22 cellular contexts compared by ENCODE assay signal in the genomic region with DNA sequence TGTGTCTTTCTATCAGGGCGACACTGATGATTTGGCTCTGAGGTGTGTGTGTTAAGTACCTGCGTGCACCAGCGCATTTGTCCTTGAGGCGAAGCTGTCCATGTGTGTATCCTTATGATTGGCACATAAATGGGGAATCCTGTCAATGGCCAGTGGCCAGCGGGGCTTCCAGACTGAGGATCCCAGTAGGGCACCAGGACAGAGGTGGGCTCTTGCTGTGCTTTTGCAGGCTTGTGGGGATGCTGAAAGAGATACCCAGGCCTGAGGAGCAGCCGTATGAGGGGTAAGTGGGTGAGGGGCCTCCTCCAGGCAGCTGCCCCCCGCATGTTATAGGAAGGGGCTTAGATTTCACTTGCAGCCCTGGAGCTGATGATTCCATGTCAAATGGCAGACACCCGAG.
"Had no signal": no experiment of that assay in that cellular context is flagged by ENCODE, and none has a peak within 500 bp of the region (broad histone marks: within the 10 kb centered on the region; RNA-seq: fewer than 3 reads in every experiment).

No MANE protein-coding gene starts in this region.

- H3K4me3 ChIP-seq: dorsolateral prefrontal cortex, heart left ventricle, mucosa of descending colon, ovary, prostate gland, skin epidermis, stomach, thoracic aorta, transverse colon had no signal

- H3K36me3 ChIP-seq: heart left ventricle, ovary, prostate gland, stomach, thoracic aorta, transverse colon had no signal

- H3K9me3 ChIP-seq: mucosa of descending colon, ovary, prostate gland, thoracic aorta, transverse colon had no signal

- H3K4me1 ChIP-seq: prostate gland, stomach, transverse colon had no signal

- H3K27me3 ChIP-seq: dorsolateral prefrontal cortex, ovary had no signal

- ATAC-seq: esophagus mucosa; mucosa of descending colon; naive thymus-derived CD8-positive, alpha-beta T cell; sciatic nerve had no signal

- H3K27ac ChIP-seq: dorsolateral prefrontal cortex, heart left ventricle, ovary, prostate gland, skin epidermis, stomach, thoracic aorta, transverse colon had no signal

- FAIRE-seq: endometrium, frontal cortex, islet of Langerhans had no signal

- DNase-seq: cortex of kidney; effector memory CD4-positive, alpha-beta T cell; hippocampal formation; kidney glomerular epithelial cell; mucosa of descending colon; naive thymus-derived CD8-positive, alpha-beta T cell; ovary; stimulated activated CD4-positive, alpha-beta T cell treated with anti-CD3 and anti-CD28 coated beads, Interleukin-12 subunit alpha, Interleukin-12 subunit beta, amount 100 ng/mL, for 4 hours; stimulated activated naive CD4-positive, alpha-beta T cell; stomach; substantia nigra; transverse colon had no signal
